In the genomic region with DNA sequence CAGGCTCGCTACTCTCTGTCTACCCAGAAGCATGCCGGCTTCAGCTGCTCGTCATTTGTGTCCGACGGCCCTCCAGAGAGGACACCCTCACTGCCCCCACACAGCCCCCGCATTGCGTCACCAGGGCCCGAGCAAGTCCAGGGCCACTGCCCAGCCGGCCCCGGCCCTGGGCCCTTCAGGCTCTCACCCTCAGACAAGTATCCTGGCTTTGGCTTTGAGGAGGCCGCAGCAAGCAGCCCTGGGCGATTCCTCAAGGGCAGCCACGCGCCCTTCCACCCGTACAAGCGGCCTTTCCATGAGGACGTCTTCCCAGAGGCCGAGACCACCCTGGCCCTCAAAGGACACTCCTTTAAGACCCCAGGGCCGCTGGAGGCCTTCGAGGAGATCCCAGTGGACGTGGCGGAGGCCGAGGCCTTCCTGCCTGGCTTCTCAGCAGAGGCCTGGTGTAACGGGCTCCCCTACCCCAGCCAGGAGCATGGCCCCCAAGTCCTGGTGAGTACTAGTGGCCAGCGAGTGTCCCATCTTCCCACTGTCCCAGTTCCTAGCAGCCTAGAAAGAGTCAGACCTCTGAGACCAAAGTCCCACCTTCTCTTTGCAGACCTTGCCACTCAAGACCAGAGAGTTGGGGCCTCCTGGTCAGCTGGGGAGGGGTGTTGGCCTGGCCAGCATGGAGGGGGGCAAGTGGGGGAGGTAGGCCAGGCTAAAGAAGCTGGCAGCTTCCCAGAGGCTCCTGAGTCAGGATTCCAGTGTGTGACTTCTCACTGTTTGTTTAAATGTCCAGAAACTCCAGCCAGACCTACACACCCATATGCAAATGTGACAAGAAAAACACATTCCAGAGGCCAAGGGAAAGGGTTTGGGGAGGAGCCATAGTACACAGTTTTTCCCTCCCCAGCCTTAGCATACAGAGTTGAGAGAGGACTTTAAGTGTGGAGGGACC, we compare ENCODE assay signal across 10 cellular contexts.
A peak's percentile ranks its signal among the peaks of the same experiment; 100 is the strongest.
DNase-seq lines count a peak whose midpoint lies in the region.
"Had no signal": no experiment of that assay in that cellular context is flagged by ENCODE, and none has a peak within 500 bp of the region (broad histone marks: within the 10 kb centered on the region; RNA-seq: fewer than 3 reads in every experiment).

No MANE protein-coding gene starts in this region.

- H3K4me3 ChIP-seq in skeletal muscle cell (ENCODE audit: low read depth, low read length), result no peak overlapping the region

- peak; percentile 61 for DNase-seq in ELR (ENCODE audit: low read depth)
- peak; percentile 51 for DNase-seq in SW480 (ENCODE audit: low spot score)
- DNase-seq in glomerular visceral epithelial cell (ENCODE audit: extremely low spot score), result peak; percentile 59
- peak; percentile 16 for DNase-seq in skeletal muscle cell (ENCODE audit: low read depth)
- no peak for DNase-seq in iPS-NIHi7 (ENCODE audit: extremely low spot score)
- DNase-seq in NCI-H2171 (lab: John Stamatoyannopoulos, UW), result no peak
- no peak for DNase-seq in NCI-H128 (lab: John Stamatoyannopoulos, UW; ENCODE audit: unreplicated experiment)
- no peak for DNase-seq in germinal center (ENCODE audit: low spot score)
- DNase-seq: activated CD4-positive, alpha-beta memory T cell treated with anti-CD3 and anti-CD28 coated beads, Interleukin-2, amount 10 ng/mL, durations not matched to agents 7 days and 5 days; NCI-H1436 had no signal

Comparison
In these comparisons a context has a peak if more than half of its experiments do, and no peak if none do; other contexts are left out.
1. DNase-seq: peak in ELR (single experiment), SW480 (single experiment), glomerular visceral epithelial cell (single experiment) and skeletal muscle cell (single experiment); none in iPS-NIHi7 (single experiment), NCI-H2171 (single experiment), NCI-H128 (single experiment) and germinal center (single experiment).